In the genomic region with DNA sequence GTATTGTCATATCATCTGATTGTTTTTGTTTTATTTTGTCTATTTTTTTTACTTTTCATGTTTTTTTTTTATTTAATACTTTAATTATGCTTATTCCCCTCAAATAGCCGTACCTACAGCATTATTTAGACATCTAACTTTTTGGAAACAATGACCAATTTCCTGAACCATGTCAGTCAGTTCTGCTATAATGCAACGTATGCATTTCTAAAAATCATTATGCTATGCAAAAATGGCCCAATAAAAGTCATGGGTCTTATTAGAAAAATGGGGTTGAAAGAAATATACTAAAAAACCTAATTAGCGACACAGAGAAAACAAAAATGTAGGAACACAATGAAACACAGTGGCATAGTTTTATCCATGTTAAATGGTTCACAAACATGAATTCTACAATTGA, we compare ENCODE assay signal across 4 cellular contexts.
TF ChIP-seq lines count a peak whose summit lies in the region.

No MANE protein-coding gene starts in this region.

TF ChIP-seq in HepG2, 621 proteins besides CTCF, POLR2A, EP300 and RAD21 (continues in another document):
- TF ChIP-seq ZNF777 (CRISPR knock-in tag; IDR thresholded peaks at IDR 0.05) (no peak), GMEB2 (CRISPR knock-in tag; IDR thresholded peaks at IDR 0.05; ENCODE audit: low read depth) (no peak)
- TF ChIP-seq, protein P1, sequence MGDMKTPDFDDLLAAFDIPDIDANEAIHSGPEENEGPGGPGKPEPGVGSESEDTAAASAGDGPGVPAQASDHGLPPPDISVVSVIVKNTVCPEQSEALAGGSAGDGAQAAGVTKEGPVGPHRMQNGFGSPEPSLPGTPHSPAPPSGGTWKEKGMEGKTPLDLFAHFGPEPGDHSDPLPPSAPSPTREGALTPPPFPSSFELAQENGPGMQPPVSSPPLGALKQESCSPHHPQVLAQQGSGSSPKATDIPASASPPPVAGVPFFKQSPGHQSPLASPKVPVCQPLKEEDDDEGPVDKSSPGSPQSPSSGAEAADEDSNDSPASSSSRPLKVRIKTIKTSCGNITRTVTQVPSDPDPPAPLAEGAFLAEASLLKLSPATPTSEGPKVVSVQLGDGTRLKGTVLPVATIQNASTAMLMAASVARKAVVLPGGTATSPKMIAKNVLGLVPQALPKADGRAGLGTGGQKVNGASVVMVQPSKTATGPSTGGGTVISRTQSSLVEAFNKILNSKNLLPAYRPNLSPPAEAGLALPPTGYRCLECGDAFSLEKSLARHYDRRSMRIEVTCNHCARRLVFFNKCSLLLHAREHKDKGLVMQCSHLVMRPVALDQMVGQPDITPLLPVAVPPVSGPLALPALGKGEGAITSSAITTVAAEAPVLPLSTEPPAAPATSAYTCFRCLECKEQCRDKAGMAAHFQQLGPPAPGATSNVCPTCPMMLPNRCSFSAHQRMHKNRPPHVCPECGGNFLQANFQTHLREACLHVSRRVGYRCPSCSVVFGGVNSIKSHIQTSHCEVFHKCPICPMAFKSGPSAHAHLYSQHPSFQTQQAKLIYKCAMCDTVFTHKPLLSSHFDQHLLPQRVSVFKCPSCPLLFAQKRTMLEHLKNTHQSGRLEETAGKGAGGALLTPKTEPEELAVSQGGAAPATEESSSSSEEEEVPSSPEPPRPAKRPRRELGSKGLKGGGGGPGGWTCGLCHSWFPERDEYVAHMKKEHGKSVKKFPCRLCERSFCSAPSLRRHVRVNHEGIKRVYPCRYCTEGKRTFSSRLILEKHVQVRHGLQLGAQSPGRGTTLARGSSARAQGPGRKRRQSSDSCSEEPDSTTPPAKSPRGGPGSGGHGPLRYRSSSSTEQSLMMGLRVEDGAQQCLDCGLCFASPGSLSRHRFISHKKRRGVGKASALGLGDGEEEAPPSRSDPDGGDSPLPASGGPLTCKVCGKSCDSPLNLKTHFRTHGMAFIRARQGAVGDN (CRISPR knock-in tag; IDR thresholded peaks at IDR 0.05) = no peak

TF ChIP-seq in A549, 52 proteins besides CTCF, POLR2A, EP300 and RAD21:
- no peak for TF ChIP-seq FOSL2 (IDR thresholded peaks at IDR 0.05)
- no peak for TF ChIP-seq FOSL2 (CRISPR knock-in tag; IDR thresholded peaks at IDR 0.05)
- peak; percentile 32 for TF ChIP-seq MAFK (IDR thresholded peaks at IDR 0.05; ENCODE audit: partially characterized antibody)
TF ChIP-seq in A549: peak in this region for 1.

TF ChIP-seq in HCT116, 20 proteins besides CTCF, POLR2A, EP300 and RAD21:
- no peak for TF ChIP-seq SP1 (IDR thresholded peaks at IDR 0.05; ENCODE audit: low read depth)
- TF ChIP-seq FOSL1 (IDR thresholded peaks at IDR 0.05; ENCODE audit: low read depth) = no peak
- no peak for TF ChIP-seq ZNF274 (IDR thresholded peaks at IDR 0.05; ENCODE audit: low read depth, low read length)
- TF ChIP-seq ELF1 (IDR thresholded peaks at IDR 0.05; ENCODE audit: borderline replicate concordance, low read depth) = no peak
- no peak for TF ChIP-seq JUND (IDR thresholded peaks at IDR 0.05)
- no peak for TF ChIP-seq TCF7L2 (IDR thresholded peaks at IDR 0.05; ENCODE audit: borderline replicate concordance, extremely low read depth, insufficient read depth, insufficient read length)
- no peak for TF ChIP-seq EZH2phosphoT487 (IDR thresholded peaks at IDR 0.05; ENCODE audit: borderline replicate concordance)
- no peak for TF ChIP-seq SRF (IDR thresholded peaks at IDR 0.05; ENCODE audit: low read depth)
- TF ChIP-seq CBX3 (IDR thresholded peaks at IDR 0.05; ENCODE audit: low read depth) = no peak
- no peak for TF ChIP-seq EGR1 (IDR thresholded peaks at IDR 0.05; ENCODE audit: low read depth)
- TF ChIP-seq, protein P2, sequence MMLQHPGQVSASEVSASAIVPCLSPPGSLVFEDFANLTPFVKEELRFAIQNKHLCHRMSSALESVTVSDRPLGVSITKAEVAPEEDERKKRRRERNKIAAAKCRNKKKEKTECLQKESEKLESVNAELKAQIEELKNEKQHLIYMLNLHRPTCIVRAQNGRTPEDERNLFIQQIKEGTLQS (IDR thresholded peaks at IDR 0.05) = no peak
- no peak for TF ChIP-seq ZBTB33 (IDR thresholded peaks at IDR 0.05; ENCODE audit: extremely low read depth, insufficient replicate concordance, low read length)
- TF ChIP-seq CEBPB (IDR thresholded peaks at IDR 0.05; ENCODE audit: low read depth) = no peak
- no peak for TF ChIP-seq SIN3A (IDR thresholded peaks at IDR 0.05; ENCODE audit: low read depth)
- TF ChIP-seq YY1 (IDR thresholded peaks at IDR 0.05; ENCODE audit: extremely low read depth, insufficient replicate concordance, low read depth, low read length) = no peak
- TF ChIP-seq ZFX (IDR thresholded peaks at IDR 0.05) = no peak
- TF ChIP-seq, protein P3, sequence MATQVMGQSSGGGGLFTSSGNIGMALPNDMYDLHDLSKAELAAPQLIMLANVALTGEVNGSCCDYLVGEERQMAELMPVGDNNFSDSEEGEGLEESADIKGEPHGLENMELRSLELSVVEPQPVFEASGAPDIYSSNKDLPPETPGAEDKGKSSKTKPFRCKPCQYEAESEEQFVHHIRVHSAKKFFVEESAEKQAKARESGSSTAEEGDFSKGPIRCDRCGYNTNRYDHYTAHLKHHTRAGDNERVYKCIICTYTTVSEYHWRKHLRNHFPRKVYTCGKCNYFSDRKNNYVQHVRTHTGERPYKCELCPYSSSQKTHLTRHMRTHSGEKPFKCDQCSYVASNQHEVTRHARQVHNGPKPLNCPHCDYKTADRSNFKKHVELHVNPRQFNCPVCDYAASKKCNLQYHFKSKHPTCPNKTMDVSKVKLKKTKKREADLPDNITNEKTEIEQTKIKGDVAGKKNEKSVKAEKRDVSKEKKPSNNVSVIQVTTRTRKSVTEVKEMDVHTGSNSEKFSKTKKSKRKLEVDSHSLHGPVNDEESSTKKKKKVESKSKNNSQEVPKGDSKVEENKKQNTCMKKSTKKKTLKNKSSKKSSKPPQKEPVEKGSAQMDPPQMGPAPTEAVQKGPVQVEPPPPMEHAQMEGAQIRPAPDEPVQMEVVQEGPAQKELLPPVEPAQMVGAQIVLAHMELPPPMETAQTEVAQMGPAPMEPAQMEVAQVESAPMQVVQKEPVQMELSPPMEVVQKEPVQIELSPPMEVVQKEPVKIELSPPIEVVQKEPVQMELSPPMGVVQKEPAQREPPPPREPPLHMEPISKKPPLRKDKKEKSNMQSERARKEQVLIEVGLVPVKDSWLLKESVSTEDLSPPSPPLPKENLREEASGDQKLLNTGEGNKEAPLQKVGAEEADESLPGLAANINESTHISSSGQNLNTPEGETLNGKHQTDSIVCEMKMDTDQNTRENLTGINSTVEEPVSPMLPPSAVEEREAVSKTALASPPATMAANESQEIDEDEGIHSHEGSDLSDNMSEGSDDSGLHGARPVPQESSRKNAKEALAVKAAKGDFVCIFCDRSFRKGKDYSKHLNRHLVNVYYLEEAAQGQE (IDR thresholded peaks at IDR 0.05; ENCODE audit: low read depth) = no peak
- TF ChIP-seq MAX (IDR thresholded peaks at IDR 0.05) = no peak

TF ChIP-seq in IMR-90, 13 proteins besides CTCF, POLR2A, EP300 and RAD21:
- peak; percentile 69 for TF ChIP-seq MAFK (IDR thresholded peaks at IDR 0.05; ENCODE audit: low read depth, low read length)
- TF ChIP-seq RFX5 (IDR thresholded peaks at IDR 0.05; ENCODE audit: low read depth, low read length) = no peak
